Comparison of ENCODE assay signal across 34 cellular contexts in the genomic region with DNA sequence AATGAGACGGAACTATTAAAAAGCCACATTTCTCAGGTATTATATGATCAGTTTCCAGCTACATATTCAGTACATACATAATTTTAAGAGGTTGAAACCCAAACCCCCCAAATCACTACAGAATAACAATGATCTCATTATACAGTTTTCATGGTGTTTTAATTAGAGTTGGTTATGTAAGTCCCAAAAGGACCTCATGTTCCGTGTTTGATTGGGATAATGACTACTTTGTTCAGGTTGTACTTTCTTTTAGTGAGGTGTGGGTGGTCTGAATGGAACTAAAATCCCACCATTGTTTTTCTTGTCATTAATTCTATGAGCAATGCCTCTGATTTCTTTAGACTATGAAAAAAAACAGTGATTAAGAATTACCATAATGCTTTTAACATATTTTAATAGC.
"Had no signal": no experiment of that assay in that cellular context is flagged by ENCODE, and none has a peak within 500 bp of the region (broad histone marks: within the 10 kb centered on the region; RNA-seq: fewer than 3 reads in every experiment).

No MANE protein-coding gene starts in this region.

- H3K36me3 ChIP-seq: brain microvascular endothelial cell, breast epithelium had no signal

- H3K27ac ChIP-seq: body of pancreas, brain microvascular endothelial cell, breast epithelium, VCaP had no signal

- DNase-seq: activated B cell treated with CpG ODN at 0.5 μM for 24 hours; activated CD4-positive, alpha-beta memory T cell treated with anti-CD3 and anti-CD28 coated beads, Interleukin-2, amount 10 ng/mL, durations not matched to agents 7 days and 5 days; activated CD4-positive, alpha-beta T cell treated with anti-CD3 and anti-CD28 coated beads for 1 hour; activated CD4-positive, alpha-beta T cell treated with anti-CD3 and anti-CD28 coated beads for 36 hours; activated CD4-positive, alpha-beta T cell treated with anti-CD3 and anti-CD28 coated beads for 48 hours; activated CD4-positive, alpha-beta T cell treated with anti-CD3 and anti-CD28 coated beads, Interleukin-2, amount 10 ng/mL, durations not matched to agents 7 days and 5 days; activated CD4-positive, alpha-beta T cell treated with anti-CD3 and anti-CD28 coated beads, Interleukin-2, amount 50 U/mL, for 48 hours; activated CD8-positive, alpha-beta memory T cell treated with anti-CD3 and anti-CD28 coated beads for 24 hours; activated CD8-positive, alpha-beta memory T cell treated with anti-CD3 and anti-CD28 coated beads, Interleukin-2, amount 10 ng/mL, durations not matched to agents 7 days and 5 days; activated CD8-positive, alpha-beta memory T cell treated with anti-CD3 and anti-CD28 coated beads, Interleukin-2, amount 50 U/mL, for 48 hours; activated CD8-positive, alpha-beta T cell treated with anti-CD3 and anti-CD28 coated beads, Interleukin-2, amount 10 ng/mL, durations not matched to agents 7 days and 5 days; activated effector memory CD4-positive, alpha-beta T cell treated with Interleukin-2 at 50 U/mL for 16 hours; activated gamma-delta T cell; activated naive CD4-positive, alpha-beta T cell treated with anti-CD3 and anti-CD28 coated beads, Interleukin-2, amount 10 ng/mL, durations not matched to agents 7 days and 5 days; activated naive CD4-positive, alpha-beta T cell treated with Interleukin-2 at 50 U/mL for 16 hours; activated naive CD8-positive, alpha-beta T cell treated with anti-CD3 and anti-CD28 coated beads, Interleukin-2, amount 10 ng/mL, durations not matched to agents 7 days and 5 days; activated naive CD8-positive, alpha-beta T cell treated with anti-CD3 and anti-CD28 coated beads, Interleukin-2, amount 50 U/mL, for 24 hours; activated T-cell treated with anti-CD3 and anti-CD28 coated beads, Interleukin-2, amount 50 U/mL, for 24 hours; activated T-cell treated with anti-CD3 and anti-CD28 coated beads, Interleukin-2, amount 50 U/mL, for 48 hours; amniotic stem cell; aorta; body of pancreas; brain microvascular endothelial cell; central memory CD4-positive, alpha-beta T cell; T-helper 1 cell; T-helper 2 cell; T-helper 9 cell had no signal

- H3K4me3 ChIP-seq: body of pancreas, breast epithelium had no signal

- H3K4me1 Mint-ChIP-seq: activated B cell treated with CpG ODN at 0.5 μM for 24 hours; activated CD4-positive, alpha-beta memory T cell treated with anti-CD3 and anti-CD28 coated beads, Interleukin-2, amount 10 ng/mL, durations not matched to agents 7 days and 5 days; activated CD4-positive, alpha-beta T cell treated with anti-CD3 and anti-CD28 coated beads for 36 hours; activated CD4-positive, alpha-beta T cell treated with anti-CD3 and anti-CD28 coated beads, Interleukin-2, amount 10 ng/mL, durations not matched to agents 7 days and 5 days; activated CD8-positive, alpha-beta memory T cell treated with anti-CD3 and anti-CD28 coated beads, Interleukin-2, amount 10 ng/mL, durations not matched to agents 7 days and 5 days; activated naive CD4-positive, alpha-beta T cell treated with anti-CD3 and anti-CD28 coated beads, Interleukin-2, amount 10 ng/mL, durations not matched to agents 7 days and 5 days; activated naive CD4-positive, alpha-beta T cell treated with anti-CD3 and anti-CD28 coated beads, Interleukin-2, amount 50 U/mL, for 24 hours; activated naive CD8-positive, alpha-beta T cell treated with anti-CD3 and anti-CD28 coated beads, Interleukin-2, amount 10 ng/mL, durations not matched to agents 7 days and 5 days; activated naive CD8-positive, alpha-beta T cell treated with anti-CD3 and anti-CD28 coated beads, Interleukin-2, amount 50 U/mL, for 24 hours had no signal

- H3K27ac Mint-ChIP-seq: activated B cell treated with CpG ODN at 0.5 μM for 24 hours; activated CD4-positive, alpha-beta memory T cell treated with anti-CD3 and anti-CD28 coated beads, Interleukin-2, amount 10 ng/mL, durations not matched to agents 7 days and 5 days; activated CD4-positive, alpha-beta T cell treated with anti-CD3 and anti-CD28 coated beads for 36 hours; activated CD4-positive, alpha-beta T cell treated with anti-CD3 and anti-CD28 coated beads, Interleukin-2, amount 10 ng/mL, durations not matched to agents 7 days and 5 days; activated CD8-positive, alpha-beta memory T cell treated with anti-CD3 and anti-CD28 coated beads, Interleukin-2, amount 10 ng/mL, durations not matched to agents 7 days and 5 days; activated CD8-positive, alpha-beta T cell treated with anti-CD3 and anti-CD28 coated beads, Interleukin-2, amount 10 ng/mL, durations not matched to agents 7 days and 5 days; activated naive CD4-positive, alpha-beta T cell treated with anti-CD3 and anti-CD28 coated beads, Interleukin-2, amount 10 ng/mL, durations not matched to agents 7 days and 5 days; activated naive CD4-positive, alpha-beta T cell treated with anti-CD3 and anti-CD28 coated beads, Interleukin-2, amount 50 U/mL, for 24 hours; activated naive CD8-positive, alpha-beta T cell; activated naive CD8-positive, alpha-beta T cell treated with anti-CD3 and anti-CD28 coated beads, Interleukin-2, amount 10 ng/mL, durations not matched to agents 7 days and 5 days; activated naive CD8-positive, alpha-beta T cell treated with anti-CD3 and anti-CD28 coated beads, Interleukin-2, amount 50 U/mL, for 24 hours; activated T-cell treated with anti-CD3 and anti-CD28 coated beads, Interleukin-2, amount 50 U/mL, for 24 hours; activated T-helper 2 cell treated with anti-CD3 and anti-CD28 coated beads, Interferon-gamma antibody, Interleukin-2, Interleukin-4, amounts not matched to agents 10 μg/mL and 5 μg/mL and 100 μg/mL, durations not matched to agents 14 hours and 24 hours and 36 hours; T-helper 1 cell treated with Interleukin-12 subunit alpha and Interleukin-12 subunit beta and Interleukin-4 antibody, amounts not matched to agents 30 μg/mL and 1 μg/mL, for 36 hours; T-helper 2 cell treated with Interferon-gamma antibody and Interleukin-4, amounts not matched to agents 5 μg/mL and 100 μg/mL, for 36 hours had no signal

- H3K27me3 ChIP-seq: body of pancreas, brain microvascular endothelial cell, breast epithelium had no signal

- H3K4me1 ChIP-seq: body of pancreas, breast epithelium had no signal

- H3K36me3 Mint-ChIP-seq: activated CD8-positive, alpha-beta memory T cell treated with anti-CD3 and anti-CD28 coated beads, Interleukin-2, amount 10 ng/mL, durations not matched to agents 7 days and 5 days; activated naive CD4-positive, alpha-beta T cell treated with anti-CD3 and anti-CD28 coated beads, Interleukin-2, amount 10 ng/mL, durations not matched to agents 7 days and 5 days; activated naive CD4-positive, alpha-beta T cell treated with anti-CD3 and anti-CD28 coated beads, Interleukin-2, amount 50 U/mL, for 24 hours; activated naive CD8-positive, alpha-beta T cell; activated naive CD8-positive, alpha-beta T cell treated with anti-CD3 and anti-CD28 coated beads, Interleukin-2, amount 10 ng/mL, durations not matched to agents 7 days and 5 days had no signal

- H3K9me3 ChIP-seq: body of pancreas, breast epithelium had no signal

- H3K27me3 Mint-ChIP-seq: activated B cell treated with CpG ODN at 0.5 μM for 24 hours; activated CD4-positive, alpha-beta memory T cell treated with anti-CD3 and anti-CD28 coated beads, Interleukin-2, amount 10 ng/mL, durations not matched to agents 7 days and 5 days; activated CD4-positive, alpha-beta T cell treated with anti-CD3 and anti-CD28 coated beads for 36 hours; activated CD4-positive, alpha-beta T cell treated with anti-CD3 and anti-CD28 coated beads, Interleukin-2, amount 10 ng/mL, durations not matched to agents 7 days and 5 days; activated CD8-positive, alpha-beta memory T cell treated with anti-CD3 and anti-CD28 coated beads, Interleukin-2, amount 10 ng/mL, durations not matched to agents 7 days and 5 days; activated naive CD4-positive, alpha-beta T cell treated with anti-CD3 and anti-CD28 coated beads, Interleukin-2, amount 10 ng/mL, durations not matched to agents 7 days and 5 days; activated naive CD4-positive, alpha-beta T cell treated with anti-CD3 and anti-CD28 coated beads, Interleukin-2, amount 50 U/mL, for 24 hours; activated naive CD8-positive, alpha-beta T cell; activated naive CD8-positive, alpha-beta T cell treated with anti-CD3 and anti-CD28 coated beads, Interleukin-2, amount 10 ng/mL, durations not matched to agents 7 days and 5 days; activated naive CD8-positive, alpha-beta T cell treated with anti-CD3 and anti-CD28 coated beads, Interleukin-2, amount 50 U/mL, for 24 hours; activated T-cell treated with anti-CD3 and anti-CD28 coated beads, Interleukin-2, amount 50 U/mL, for 24 hours had no signal

- ATAC-seq: activated CD4-positive, alpha-beta T cell treated with anti-CD3 and anti-CD28 coated beads for 36 hours; activated CD8-positive, alpha-beta memory T cell treated with anti-CD3 and anti-CD28 coated beads, Interleukin-2, amount 10 ng/mL, durations not matched to agents 7 days and 5 days; activated CD8-positive, alpha-beta T cell treated with anti-CD3 and anti-CD28 coated beads, Interleukin-2, amount 10 ng/mL, durations not matched to agents 7 days and 5 days; activated naive CD8-positive, alpha-beta T cell treated with anti-CD3 and anti-CD28 coated beads, Interleukin-2, amount 50 U/mL, for 24 hours; body of pancreas had no signal

- H3K9me3 Mint-ChIP-seq: activated CD4-positive, alpha-beta memory T cell treated with anti-CD3 and anti-CD28 coated beads, Interleukin-2, amount 10 ng/mL, durations not matched to agents 7 days and 5 days; activated naive CD4-positive, alpha-beta T cell treated with anti-CD3 and anti-CD28 coated beads, Interleukin-2, amount 10 ng/mL, durations not matched to agents 7 days and 5 days; activated naive CD4-positive, alpha-beta T cell treated with anti-CD3 and anti-CD28 coated beads, Interleukin-2, amount 50 U/mL, for 24 hours; activated naive CD8-positive, alpha-beta T cell treated with anti-CD3 and anti-CD28 coated beads, Interleukin-2, amount 10 ng/mL, durations not matched to agents 7 days and 5 days; activated T-cell treated with anti-CD3 and anti-CD28 coated beads, Interleukin-2, amount 50 U/mL, for 24 hours had no signal

- H3K4me3 Mint-ChIP-seq: activated B cell treated with CpG ODN at 0.5 μM for 24 hours; activated CD4-positive, alpha-beta memory T cell treated with anti-CD3 and anti-CD28 coated beads, Interleukin-2, amount 10 ng/mL, durations not matched to agents 7 days and 5 days; activated CD4-positive, alpha-beta T cell treated with anti-CD3 and anti-CD28 coated beads for 36 hours; activated CD4-positive, alpha-beta T cell treated with anti-CD3 and anti-CD28 coated beads, Interleukin-2, amount 10 ng/mL, durations not matched to agents 7 days and 5 days; activated CD8-positive, alpha-beta memory T cell treated with anti-CD3 and anti-CD28 coated beads, Interleukin-2, amount 10 ng/mL, durations not matched to agents 7 days and 5 days; activated CD8-positive, alpha-beta T cell treated with anti-CD3 and anti-CD28 coated beads, Interleukin-2, amount 10 ng/mL, durations not matched to agents 7 days and 5 days; activated naive CD4-positive, alpha-beta T cell treated with anti-CD3 and anti-CD28 coated beads, Interleukin-2, amount 10 ng/mL, durations not matched to agents 7 days and 5 days; activated naive CD4-positive, alpha-beta T cell treated with anti-CD3 and anti-CD28 coated beads, Interleukin-2, amount 50 U/mL, for 24 hours; activated naive CD8-positive, alpha-beta T cell; activated naive CD8-positive, alpha-beta T cell treated with anti-CD3 and anti-CD28 coated beads, Interleukin-2, amount 10 ng/mL, durations not matched to agents 7 days and 5 days; activated naive CD8-positive, alpha-beta T cell treated with anti-CD3 and anti-CD28 coated beads, Interleukin-2, amount 50 U/mL, for 24 hours; activated T-cell treated with anti-CD3 and anti-CD28 coated beads, Interleukin-2, amount 50 U/mL, for 24 hours; T-helper 1 cell treated with Interleukin-12 subunit alpha and Interleukin-12 subunit beta and Interleukin-4 antibody, amounts not matched to agents 30 μg/mL and 1 μg/mL, for 36 hours; T-helper 2 cell treated with Interferon-gamma antibody and Interleukin-4, amounts not matched to agents 5 μg/mL and 100 μg/mL, for 36 hours had no signal
